ENCODE assay signal across 11 cellular contexts in genomic region chr6:52381249-52381648, GRCh38.
"Had no signal": no experiment of that assay in that cellular context is flagged by ENCODE, and none has a peak within 500 bp of the region (broad histone marks: within the 10 kb centered on the region; RNA-seq: fewer than 3 reads in every experiment).

No MANE protein-coding gene starts in this region.

- H3K27me3 Mint-ChIP-seq: activated CD8-positive, alpha-beta memory T cell treated with anti-CD3 and anti-CD28 coated beads, Interleukin-2, amount 10 ng/mL, durations not matched to agents 7 days and 5 days; stimulated activated naive B cell treated with anti-CD40 and anti-IgM and Interleukin-4, amounts not matched to agents 10 μg/mL and 1 μg/mL and 100 μg/mL, for 72 hours had no signal

- DNase-seq: activated CD8-positive, alpha-beta memory T cell treated with anti-CD3 and anti-CD28 coated beads, Interleukin-2, amount 10 ng/mL, durations not matched to agents 7 days and 5 days; amniotic stem cell; colonic mucosa; islet precursor cell; mammary epithelial cell; pancreas; sigmoid colon; spleen; stimulated activated naive B cell treated with anti-CD40 and anti-IgM and Interleukin-4, amounts not matched to agents 10 μg/mL and 1 μg/mL and 100 μg/mL, for 72 hours; upper lobe of left lung had no signal

- H3K27ac Mint-ChIP-seq: activated CD8-positive, alpha-beta memory T cell treated with anti-CD3 and anti-CD28 coated beads, Interleukin-2, amount 10 ng/mL, durations not matched to agents 7 days and 5 days; stimulated activated naive B cell treated with anti-CD40 and anti-IgM and Interleukin-4, amounts not matched to agents 10 μg/mL and 1 μg/mL and 100 μg/mL, for 72 hours had no signal

- H3K27me3 ChIP-seq: colonic mucosa, hepatocyte, pancreas, sigmoid colon, spleen, upper lobe of left lung had no signal

- H3K27ac ChIP-seq: colonic mucosa, hepatocyte, pancreas, sigmoid colon, spleen, upper lobe of left lung had no signal

- H3K4me3 Mint-ChIP-seq: activated CD8-positive, alpha-beta memory T cell treated with anti-CD3 and anti-CD28 coated beads, Interleukin-2, amount 10 ng/mL, durations not matched to agents 7 days and 5 days; stimulated activated naive B cell treated with anti-CD40 and anti-IgM and Interleukin-4, amounts not matched to agents 10 μg/mL and 1 μg/mL and 100 μg/mL, for 72 hours had no signal

- H3K4me3 ChIP-seq: colonic mucosa, hepatocyte, pancreas, sigmoid colon, spleen, upper lobe of left lung had no signal
